8 cellular contexts compared by ENCODE assay signal in the genomic region with DNA sequence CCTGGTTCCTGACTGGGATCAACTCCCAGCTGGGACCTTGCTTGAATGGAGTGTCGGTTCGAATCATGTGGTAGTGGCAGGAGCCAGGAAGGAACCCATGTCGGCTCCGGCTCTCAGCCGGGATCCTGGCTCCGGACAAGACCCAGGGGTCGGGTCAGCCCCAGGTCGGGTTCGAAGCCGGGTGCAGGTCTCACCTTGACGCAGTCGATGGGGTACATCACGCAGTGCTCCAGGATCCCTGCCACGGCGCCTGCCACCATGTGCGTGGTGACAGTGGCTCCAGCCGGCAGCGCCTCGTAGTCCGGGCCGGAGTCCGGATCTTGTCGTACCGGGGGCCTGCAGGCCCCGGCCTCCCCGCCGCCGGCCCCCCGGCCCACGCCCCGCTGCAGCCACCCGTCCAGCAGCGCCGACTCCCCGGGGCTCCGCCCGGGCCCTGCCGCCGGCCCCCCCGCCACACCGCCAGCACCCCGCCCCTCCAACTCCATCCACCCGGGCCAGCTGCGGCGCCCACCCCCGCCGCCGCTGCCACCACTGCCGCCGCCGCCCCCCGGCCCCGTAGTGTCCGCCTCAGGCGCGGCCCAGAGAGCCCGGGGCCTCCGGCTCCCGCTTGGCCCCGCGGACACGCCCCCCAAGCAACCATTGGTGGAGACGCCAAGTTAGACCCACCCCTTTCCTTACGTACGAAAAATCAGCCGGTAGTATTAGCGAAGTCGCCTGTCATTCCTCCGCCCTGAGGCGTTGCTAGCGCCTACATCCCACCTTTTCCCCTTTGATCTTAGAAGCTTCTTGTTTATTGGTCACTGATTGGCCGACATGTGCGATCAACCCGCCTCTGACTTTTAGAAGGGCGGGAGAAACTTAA. TPM values are rescaled to one million over a fixed set of nuclear protein-coding genes. Genes with fewer than 3 reads are reported as not detected.
DNase-seq lines count a peak whose midpoint lies in the region; ATAC-seq, FAIRE-seq and TF ChIP-seq lines count a peak whose summit lies in the region.

A gene with protein sequence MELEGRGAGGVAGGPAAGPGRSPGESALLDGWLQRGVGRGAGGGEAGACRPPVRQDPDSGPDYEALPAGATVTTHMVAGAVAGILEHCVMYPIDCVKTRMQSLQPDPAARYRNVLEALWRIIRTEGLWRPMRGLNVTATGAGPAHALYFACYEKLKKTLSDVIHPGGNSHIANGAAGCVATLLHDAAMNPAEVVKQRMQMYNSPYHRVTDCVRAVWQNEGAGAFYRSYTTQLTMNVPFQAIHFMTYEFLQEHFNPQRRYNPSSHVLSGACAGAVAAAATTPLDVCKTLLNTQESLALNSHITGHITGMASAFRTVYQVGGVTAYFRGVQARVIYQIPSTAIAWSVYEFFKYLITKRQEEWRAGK (minus strand): TSS at position 589 of the 862 bp plus-strand sequence. CDS start 104 bp downstream, at position 485.

- RAD21 ChIA-PET in GM12878 (lab: Charles Lee; ENCODE audit: unreplicated experiment) = interaction anchor here (0.6 to 2.2 kb wide), 7 partner anchors 10 to 425 kb away, joined by 3 to 8 read pairs (median 4); a partner anchor contains a TSS

- H3K4me1 ChIP-seq in GM12878 (ENCODE audit: control insufficient read depth, insufficient read depth, low read length) = peaks cover 8% of the 10 kb centered on the region; the same call in 1 of the 2 replicates

- no peaks in the 10 kb centered on the region for H3K36me3 ChIP-seq in GM12878 (ENCODE audit: control insufficient read depth in 2 of 2, insufficient read depth in 2 of 2, low read length in 1 of 2)

- peak within 1 kb of the TSS; percentile 93 for H3K9ac ChIP-seq in GM12878 (ENCODE audit: control insufficient read depth, insufficient read depth, low read length)

- H3K9me3 ChIP-seq in GM12878 (replicated peaks; ENCODE audit: control insufficient read depth, insufficient read depth, low read length) = no peaks in the 10 kb centered on the region

- H3K79me2 ChIP-seq in GM12878 (ENCODE audit: control insufficient read depth, insufficient read depth, low read length) = peaks cover 43% of the 10 kb centered on the region

- WGBS in GM12878 (ENCODE audit: insufficient coverage, insufficient replicate concordance, low lambda C conversion rate, missing lambda C conversion rate) = under 1% methylated on average over 39 of the region's 75 CpGs

- CTCF ChIA-PET in GM12878 (lab: Yijun Ruan, JAX) = interaction anchor here (0.6 to 3.2 kb wide), 5 partner anchors 8 to 296 kb away, joined by 3 to 19 read pairs (median 4); no protein-coding TSS in a partner anchor

- ATAC-seq in HG02852 (IDR thresholded peaks at IDR 0.05; ENCODE audit: unreplicated experiment) (peak; percentile 78), GM12878 (no peak; the same call in 2 of the 3 replicates), HG03565 (IDR thresholded peaks at IDR 0.05; ENCODE audit: unreplicated experiment) (no peak)

- H2AFZ ChIP-seq in GM12878 (ENCODE audit: control insufficient read depth, low read depth, low read length) = peak within 1 kb of the TSS; percentile 61

- intact Hi-C loops in GM12878 (cut with micrococcal nuclease; ENCODE audit: unreplicated experiment) = loop anchor here (2.0 kb wide), 3 partner anchors 39 to 189 kb away; a partner anchor contains a TSS

- no peaks in the 10 kb centered on the region for H4K20me1 ChIP-seq in GM12878 (ENCODE audit: control insufficient read depth, insufficient read depth)

- H3K4me3 ChIP-seq in GM12878 = peak within 1 kb of the TSS; percentile 84

- H3K27me3 ChIP-seq in GM12878 (replicated peaks in 1 of 2; ENCODE audit: control insufficient read depth in 2 of 2, insufficient read depth in 2 of 2, low read length in 1 of 2) = no peaks in the 10 kb centered on the region

- no peak; the same call in 1 of the 2 replicates for TF ChIP-seq POLR2A in GM12878 (IDR thresholded peaks at IDR 0.05; ENCODE audit: low read depth, low read length)

- no TSS peak for BruUV-seq in GM12878 (replicated peaks; lab: Mats Ljungman, UMichigan)

- SMC1A ChIA-PET in GM12878 (lab: Charles Lee; ENCODE audit: uncharacterized antibody, unreplicated experiment) = interaction anchor here (0.6 to 1.8 kb wide), 7 partner anchors 8 to 187 kb away, joined by 3 to 8 read pairs (median 3); a partner anchor contains a TSS

- H3K4me2 ChIP-seq in GM12878 (ENCODE audit: control insufficient read depth, insufficient read depth) = peak within 1 kb of the TSS; percentile 88

- in situ Hi-C loops in GM12878 (cut with MboI) = no loop called here

- no peak for TF ChIP-seq CTCF in GM12878 (IDR thresholded peaks at IDR 0.05 in 2 of 3, conservative IDR thresholded peaks at IDR 0.05 in 1 of 3; ENCODE audit: control insufficient read depth in 2 of 3, extremely low read depth in 1 of 3, insufficient read depth in 1 of 3, low read depth in 3 of 3, low read length in 3 of 3)

- DNase-seq in ELR (ENCODE audit: low read depth) (peak; percentile 100), NCI-H1694 treated with DMSO at 0.1 percent for 48 hours (lab: John Stamatoyannopoulos, UW) (peak; percentile 99), T-helper 9 cell (peak; percentile 91), GM12878 (ENCODE audit: low read depth, low spot score) (peak; percentile 100), hippocampal formation (lab: John Stamatoyannopoulos, UW) (peak; percentile 99 to 100), renal cortical epithelial cell (ENCODE audit: low read depth) (peak; percentile 100)

- no peak for TF ChIP-seq EP300 in GM12878 (IDR thresholded peaks at IDR 0.05; ENCODE audit: borderline replicate concordance in 1 of 2, control insufficient read depth in 1 of 2, low read depth in 2 of 2, low read length in 2 of 2)

- peak within 1 kb of the TSS; percentile 89 for H3K27ac ChIP-seq in GM12878 (ENCODE audit: control insufficient read depth, insufficient read depth)

- peak; percentile 99 for FAIRE-seq in GM12878 (lab: Jason Lieb, UNC)

- POLR2A ChIA-PET in GM12878 (lab: Charles Lee) = interaction anchor here (0.6 to 3.1 kb wide), 10 partner anchors 7 to 726 kb away, joined by 3 to 14 read pairs (median 3); a partner anchor contains a TSS

- no peak for TF ChIP-seq RAD21 in GM12878 (IDR thresholded peaks at IDR 0.05; ENCODE audit: insufficient read depth, low read depth, low read length)

TF ChIP-seq in GM12878, 131 proteins besides CTCF, POLR2A, EP300 and RAD21 (continues in another document):
- TF ChIP-seq FOXM1 (IDR thresholded peaks at IDR 0.05; ENCODE audit: low read depth, low read length) = no peak
- TF ChIP-seq, protein P1, sequence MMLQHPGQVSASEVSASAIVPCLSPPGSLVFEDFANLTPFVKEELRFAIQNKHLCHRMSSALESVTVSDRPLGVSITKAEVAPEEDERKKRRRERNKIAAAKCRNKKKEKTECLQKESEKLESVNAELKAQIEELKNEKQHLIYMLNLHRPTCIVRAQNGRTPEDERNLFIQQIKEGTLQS (IDR thresholded peaks at IDR 0.05; ENCODE audit: borderline replicate concordance, extremely low read depth, low read depth, low read length) = no peak
- TF ChIP-seq TBL1XR1 (IDR thresholded peaks at IDR 0.05; ENCODE audit: low read depth, low read length) = no peak
- no peak for TF ChIP-seq MYB (IDR thresholded peaks at IDR 0.05; ENCODE audit: borderline replicate concordance, low read depth, low read length)
- no peak for TF ChIP-seq WRNIP1 (IDR thresholded peaks at IDR 0.05; ENCODE audit: borderline replicate concordance, low read depth, low read length)
- TF ChIP-seq SREBF1 (IDR thresholded peaks at IDR 0.05; ENCODE audit: low read length) = 0 out of 2 replicates have a peak, but pooled peaks have one; percentile 39
- no peak for TF ChIP-seq BMI1 (IDR thresholded peaks at IDR 0.05; ENCODE audit: borderline replicate concordance)
- TF ChIP-seq ZBED1 (IDR thresholded peaks at IDR 0.05; ENCODE audit: borderline replicate concordance) = no peak
- TF ChIP-seq IRF4 (IDR thresholded peaks at IDR 0.05; ENCODE audit: low read depth, low read length) = no peak
- TF ChIP-seq, protein P2, sequence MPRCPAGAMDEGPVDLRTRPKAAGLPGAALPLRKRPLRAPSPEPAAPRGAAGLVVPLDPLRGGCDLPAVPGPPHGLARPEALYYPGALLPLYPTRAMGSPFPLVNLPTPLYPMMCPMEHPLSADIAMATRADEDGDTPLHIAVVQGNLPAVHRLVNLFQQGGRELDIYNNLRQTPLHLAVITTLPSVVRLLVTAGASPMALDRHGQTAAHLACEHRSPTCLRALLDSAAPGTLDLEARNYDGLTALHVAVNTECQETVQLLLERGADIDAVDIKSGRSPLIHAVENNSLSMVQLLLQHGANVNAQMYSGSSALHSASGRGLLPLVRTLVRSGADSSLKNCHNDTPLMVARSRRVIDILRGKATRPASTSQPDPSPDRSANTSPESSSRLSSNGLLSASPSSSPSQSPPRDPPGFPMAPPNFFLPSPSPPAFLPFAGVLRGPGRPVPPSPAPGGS (IDR thresholded peaks at IDR 0.05; ENCODE audit: borderline replicate concordance, insufficient read depth, low read depth, low read length, poor library complexity, severe bottlenecking) = no peak
- no peak for TF ChIP-seq STAT1 (conservative IDR thresholded peaks at IDR 0.05)
- TF ChIP-seq CREB1 (IDR thresholded peaks at IDR 0.05; ENCODE audit: low read depth) = peak; percentile 74; the same call in 1 of the 2 replicates

RNA-seq across cellular contexts. Expression of the gene that starts here (rescaled TPM):
- total RNA-seq in GM12878 (2013; cell fraction: nucleolus; rRNA removed) = 30.6 and 30.9 TPM in 2 replicates
- total RNA-seq in GM12878 (2014; rRNA removed) (15.6 and 16.0 TPM in 2 replicates), GM12878 (2014; rRNA removed; fragmentation: Illumina TruSeq; extraction: Trizol) (27.0 and 27.5 TPM in 2 replicates), GM12878 (2021) (28.8 and 31.8 TPM in 2 replicates), renal cortical epithelial cell (8.0 and 12.9 TPM in 2 replicates)
- polyA plus RNA-seq in GM12878 (2011; ENCODE audit: low read depth) = 25.4 TPM
- polyA plus RNA-seq in GM12878 (2011; rRNA removed) (29.3 and 40.0 TPM in 2 replicates), GM12878 (2014; fragmentation: Illumina TruSeq; extraction: Trizol) (47.8 and 49.6 TPM in 2 replicates), GM12878 (2014; fragmentation: Nextera tagmentation; extraction: Ambion mirVana) (10 to 100 TPM; 20.2 to 22.8 TPM), GM12878 (2014; rRNA removed) (43.2 and 45.8 TPM in 2 replicates), GM12878 (2016; fragmentation: Nextera tagmentation; extraction: Ambion mirVana) (10 to 100 TPM in 1 of 2 experiments, 1 to 10 TPM in 1; 7.5 to 10.8 TPM)
- polyA plus RNA-seq in GM12878 (2011; cell fraction: cytosol; rRNA removed) = 31.6 and 38.4 TPM in 2 replicates
- 94.0 and 118 TPM in 2 replicates for polyA plus RNA-seq in GM12878 (2011; cell fraction: nucleus; rRNA removed)
- 33.1 and 36.0 TPM in 2 replicates for polyA plus RNA-seq in GM12878 (2012)
- polyA minus RNA-seq in GM12878 (2011; rRNA and poly(A)+ RNA removed) = 23.0 and 33.1 TPM in 2 replicates
- 9.9 and 11.9 TPM in 2 replicates for polyA minus RNA-seq in GM12878 (2011; cell fraction: cytosol; rRNA and poly(A)+ RNA removed)
- polyA minus RNA-seq in GM12878 (2011; cell fraction: nucleus; rRNA and poly(A)+ RNA removed) = 20.2 and 31.0 TPM in 2 replicates
